ENCODE assay signal across 19 cellular contexts in the genomic region with DNA sequence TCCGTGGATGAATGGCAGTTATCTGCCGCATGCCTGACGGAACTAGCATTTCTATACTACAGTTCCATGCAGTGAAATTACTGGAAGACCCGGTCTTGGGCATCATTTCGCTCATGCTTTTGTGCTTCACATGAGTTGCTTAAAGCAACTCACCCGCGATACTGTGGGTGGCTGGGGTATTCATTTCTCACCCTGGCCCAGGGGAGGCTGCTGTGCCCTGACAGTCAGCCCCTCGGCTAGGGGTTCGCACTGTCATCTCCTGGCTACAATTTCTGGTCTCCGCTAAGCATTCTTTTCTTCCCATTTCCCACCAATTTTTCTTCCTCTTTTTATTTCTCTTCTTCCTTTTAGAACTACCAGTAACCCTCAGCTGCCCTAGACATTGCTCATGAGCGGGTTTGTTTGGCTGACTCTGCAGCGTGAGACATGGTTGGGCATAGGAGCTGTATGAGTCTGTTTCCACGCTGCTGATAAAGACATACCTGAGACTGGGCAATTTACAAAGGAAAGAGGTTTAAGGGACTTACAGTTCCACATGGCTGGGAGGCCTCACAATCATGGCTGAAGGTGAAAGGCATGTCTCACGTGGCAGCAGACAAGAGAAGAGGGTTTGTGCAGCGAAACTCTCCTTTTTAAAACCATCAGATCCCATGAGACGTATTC. TPM values are rescaled to one million over a fixed set of nuclear protein-coding genes. Genes with fewer than 3 reads are reported as not detected.
"Had no signal": no experiment of that assay in that cellular context is flagged by ENCODE, and none has a peak within 500 bp of the region (broad histone marks: within the 10 kb centered on the region; RNA-seq: fewer than 3 reads in every experiment).

No MANE protein-coding gene starts in this region.

- ATAC-seq: activated CD4-positive, alpha-beta T cell treated with anti-CD3 and anti-CD28 coated beads for 36 hours; activated T-cell treated with anti-CD3 and anti-CD28 coated beads, Interleukin-2, amount 50 U/mL, for 4 hours; natural killer cell treated with Interleukin-12 subunit alpha and Interleukin-12 subunit beta and Interleukin-15 and Interleukin-18, amount 100 ng/mL, for 72 hours; T-helper 17 cell had no signal

- H3K36me3 Mint-ChIP-seq: activated CD4-positive, alpha-beta memory T cell treated with anti-CD3 and anti-CD28 coated beads for 36 hours; activated naive CD4-positive, alpha-beta T cell treated with anti-CD3 and anti-CD28 coated beads, Interleukin-2, amount 50 U/mL, for 24 hours; memory B cell; natural killer cell treated with Interleukin-12 subunit alpha and Interleukin-12 subunit beta and Interleukin-15 and Interleukin-18, amount 100 ng/mL, for 72 hours had no signal

- H3K4me3 ChIP-seq: colonic mucosa, esophagus muscularis mucosa, mucosa of descending colon, transverse colon had no signal

- H3K36me3 ChIP-seq: colonic mucosa, esophagus muscularis mucosa, transverse colon had no signal

- H3K27me3 ChIP-seq: colonic mucosa, esophagus muscularis mucosa, transverse colon had no signal

- H3K9me3 ChIP-seq: colonic mucosa, esophagus muscularis mucosa, mucosa of descending colon, transverse colon had no signal

- H3K4me3 Mint-ChIP-seq: activated CD4-positive, alpha-beta memory T cell treated with anti-CD3 and anti-CD28 coated beads for 36 hours; activated CD4-positive, alpha-beta T cell treated with anti-CD3 and anti-CD28 coated beads for 36 hours; activated naive CD4-positive, alpha-beta T cell treated with anti-CD3 and anti-CD28 coated beads, Interleukin-2, amount 50 U/mL, for 24 hours; activated T-cell treated with anti-CD3 and anti-CD28 coated beads, Interleukin-2, amount 50 U/mL, for 4 hours; memory B cell; natural killer cell treated with Interleukin-12 subunit alpha and Interleukin-12 subunit beta and Interleukin-15 and Interleukin-18, amount 100 ng/mL, for 72 hours; T-helper 17 cell had no signal

- H3K27ac Mint-ChIP-seq: activated CD4-positive, alpha-beta memory T cell treated with anti-CD3 and anti-CD28 coated beads for 36 hours; activated CD4-positive, alpha-beta T cell treated with anti-CD3 and anti-CD28 coated beads for 36 hours; activated naive CD4-positive, alpha-beta T cell treated with anti-CD3 and anti-CD28 coated beads, Interleukin-2, amount 50 U/mL, for 24 hours; memory B cell; natural killer cell treated with Interleukin-12 subunit alpha and Interleukin-12 subunit beta and Interleukin-15 and Interleukin-18, amount 100 ng/mL, for 72 hours; T-helper 17 cell had no signal

- H3K9me3 Mint-ChIP-seq: activated CD4-positive, alpha-beta memory T cell treated with anti-CD3 and anti-CD28 coated beads for 36 hours; activated naive CD4-positive, alpha-beta T cell treated with anti-CD3 and anti-CD28 coated beads, Interleukin-2, amount 50 U/mL, for 24 hours; activated T-cell treated with anti-CD3 and anti-CD28 coated beads, Interleukin-2, amount 50 U/mL, for 4 hours; memory B cell; natural killer cell treated with Interleukin-12 subunit alpha and Interleukin-12 subunit beta and Interleukin-15 and Interleukin-18, amount 100 ng/mL, for 72 hours had no signal

- H3K27ac ChIP-seq: colonic mucosa, esophagus muscularis mucosa had no signal

- H3K4me1 Mint-ChIP-seq: memory B cell had no signal

- H3K27me3 Mint-ChIP-seq: activated CD4-positive, alpha-beta T cell treated with anti-CD3 and anti-CD28 coated beads for 36 hours; activated naive CD4-positive, alpha-beta T cell treated with anti-CD3 and anti-CD28 coated beads, Interleukin-2, amount 50 U/mL, for 24 hours had no signal

- H3K4me1 ChIP-seq: colonic mucosa had no signal

- DNase-seq: activated CD4-positive, alpha-beta memory T cell treated with anti-CD3 and anti-CD28 coated beads for 36 hours; activated CD4-positive, alpha-beta T cell treated with anti-CD3 and anti-CD28 coated beads for 36 hours; activated effector memory CD4-positive, alpha-beta T cell treated with Interleukin-2 at 50 U/mL for 16 hours; activated T-cell treated with anti-CD3 and anti-CD28 coated beads, Interleukin-2, amount 50 U/mL, for 4 hours; central memory CD4-positive, alpha-beta T cell; colonic mucosa; mucosa of descending colon; posterior cingulate gyrus; retina; stimulated activated CD4-positive, alpha-beta T cell treated with anti-CD3 and anti-CD28 coated beads, Interleukin-4, amount 100 ng/mL, for 1 hour; stimulated activated naive CD4-positive, alpha-beta T cell treated with Interleukin-2 at 50 U/mL for 16 hours; T-helper 17 cell; transverse colon had no signal

RNA-seq across cellular contexts. Expression of a gene that starts 22.5 kb away (rescaled TPM):
- total RNA-seq: activated CD4-positive, alpha-beta memory T cell treated with anti-CD3 and anti-CD28 coated beads for 36 hours; activated CD4-positive, alpha-beta T cell treated with anti-CD3 and anti-CD28 coated beads for 36 hours; activated T-cell treated with anti-CD3 and anti-CD28 coated beads, Interleukin-2, amount 50 U/mL, for 4 hours; left lobe of liver; natural killer cell treated with Interleukin-12 subunit alpha and Interleukin-12 subunit beta and Interleukin-15 and Interleukin-18, amount 100 ng/mL, for 72 hours; T-helper 17 cell had no signal

RNA-seq across cellular contexts. Expression of a gene that starts 54.7 kb away (rescaled TPM):
- total RNA-seq: activated CD4-positive, alpha-beta memory T cell treated with anti-CD3 and anti-CD28 coated beads for 36 hours; activated CD4-positive, alpha-beta T cell treated with anti-CD3 and anti-CD28 coated beads for 36 hours; esophagus muscularis mucosa; skeletal muscle tissue; transverse colon had no signal
